ENCODE assay signal across 1 cellular context in the genomic region with DNA sequence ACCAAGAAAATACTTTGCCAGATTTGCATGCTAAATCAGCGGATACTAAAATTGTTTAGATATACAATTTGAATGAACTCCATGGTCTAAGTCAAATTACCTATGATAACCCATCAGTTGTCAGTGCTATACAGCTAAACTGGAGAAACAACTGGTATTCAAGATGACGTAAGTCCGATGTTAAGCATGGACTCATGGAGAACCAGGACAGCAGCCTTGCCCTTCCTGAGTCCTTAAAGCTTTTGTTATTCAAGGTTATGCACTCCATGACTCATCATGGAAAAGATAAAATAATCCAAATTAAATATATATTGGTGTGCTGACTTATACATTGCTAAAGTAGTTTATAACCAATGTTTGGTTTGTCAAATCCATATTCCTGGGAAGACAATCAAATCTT. TPM values are rescaled to one million over a fixed set of nuclear protein-coding genes. Genes with fewer than 3 reads are reported as not detected.
"Had no signal": no experiment of that assay in that cellular context is flagged by ENCODE, and none has a peak within 500 bp of the region (broad histone marks: within the 10 kb centered on the region; RNA-seq: fewer than 3 reads in every experiment).

No MANE protein-coding gene starts in this region.

RNA-seq across cellular contexts. Expression of gene TMEM98, which starts 4.0 kb away (rescaled TPM):
- total RNA-seq: OCI-LY7 had no signal
